ENCODE assay signal across 8 cellular contexts in genomic region chr11:70471254-70471653, GRCh38.
DNase-seq lines count a peak whose midpoint lies in the region; ATAC-seq, FAIRE-seq and TF ChIP-seq lines count a peak whose summit lies in the region.

No MANE protein-coding gene starts in this region.

- peak; percentile 60 for FAIRE-seq in GM18507 (lab: Jason Lieb, UNC)

- H3K36me3 ChIP-seq in BLaER1 treated with 17β-estradiol and CSF1 and Interleukin-3, amounts not matched to agents 10 nM and 100 nM: no peaks in the 10 kb centered on the region

- H3K27ac ChIP-seq in BLaER1 treated with 17β-estradiol and CSF1 and Interleukin-3, amounts not matched to agents 10 nM and 100 nM: peak overlapping the region in 7 of 11 experiments; percentile 74 to 81 (median 78); a peak in 13 of 22 replicates

- peaks cover 0 to 19% (median 0%) of the 10 kb centered on the region in 11 experiments; a peak in 7 of 22 replicates for H3K27me3 ChIP-seq in BLaER1 treated with 17β-estradiol and CSF1 and Interleukin-3, amounts not matched to agents 10 nM and 100 nM

- no peak overlapping the region for H3K4me3 ChIP-seq in BLaER1 treated with 17β-estradiol and CSF1 and Interleukin-3, amounts not matched to agents 10 nM and 100 nM
- H3K4me3 ChIP-seq in fibroblast of mammary gland (ENCODE audit: control insufficient read depth, low read depth, low read length): no peak overlapping the region

- no peaks in the 10 kb centered on the region for H3K9me3 ChIP-seq in BLaER1 treated with 17β-estradiol and CSF1 and Interleukin-3, amounts not matched to agents 10 nM and 100 nM (replicated peaks in 1 of 11)

- H3K4me1 ChIP-seq in BLaER1 treated with 17β-estradiol and CSF1 and Interleukin-3, amounts not matched to agents 10 nM and 100 nM: peaks cover 48 to 74% (median 59%) of the 10 kb centered on the region in 10 experiments

- DNase-seq in GM18507 (ENCODE audit: extremely low spot score, insufficient read length, low read depth): peak; percentile 26
- DNase-seq in NOMO-1 treated with dmso at 0.1 percent for 144 hours (lab: John Stamatoyannopoulos, UW; ENCODE audit: unreplicated experiment): peak; percentile 30
- DNase-seq in fibroblast of mammary gland (ENCODE audit: low read depth): peak; percentile 25
- no peak for DNase-seq in activated naive CD4-positive, alpha-beta T cell treated with Interleukin-2 at 50 U/mL for 16 hours
- DNase-seq in cortex of kidney (lab: John Stamatoyannopoulos, UW): no peak
- DNase-seq in GOT3 (lab: John Stamatoyannopoulos, UW): no peak

- peak overlapping the region in 1 of 11 experiments; percentile 44; a peak in 2 of 22 replicates for H3K9ac ChIP-seq in BLaER1 treated with 17β-estradiol and CSF1 and Interleukin-3, amounts not matched to agents 10 nM and 100 nM

- TF ChIP-seq CTCF in fibroblast of mammary gland (conservative IDR thresholded peaks at IDR 0.05; ENCODE audit: control insufficient read depth, insufficient read depth, low read depth, low read length): peak; percentile 39

- ATAC-seq in HG03521 (IDR thresholded peaks at IDR 0.05; ENCODE audit: unreplicated experiment): no peak

- H3K4me2 ChIP-seq in BLaER1 treated with 17β-estradiol and CSF1 and Interleukin-3, amounts not matched to agents 10 nM and 100 nM: peak overlapping the region; percentile 43 to 96 (median 85)

- H4K20me1 ChIP-seq in BLaER1 treated with 17β-estradiol and CSF1 and Interleukin-3, amounts not matched to agents 10 nM and 100 nM: peaks cover 0 to 20% (median 5%) of the 10 kb centered on the region in 11 experiments; a peak in 8 of 22 replicates

Comparison
In these comparisons a context has a peak if more than half of its experiments do, and no peak if none do; other contexts are left out.
1. DNase-seq: peak in GM18507 (single experiment), NOMO-1 treated with dmso at 0.1 percent for 144 hours (single experiment) and fibroblast of mammary gland (single experiment); none in activated naive CD4-positive, alpha-beta T cell treated with Interleukin-2 at 50 U/mL for 16 hours (single experiment), cortex of kidney (single experiment) and GOT3 (single experiment).